In genomic region chr6:169092375-169092774, GRCh38 we compare ENCODE assay signal across 10 cellular contexts.
A peak's percentile ranks its signal among the peaks of the same experiment; 100 is the strongest.
DNase-seq lines count a peak whose midpoint lies in the region; ATAC-seq and TF ChIP-seq lines count a peak whose summit lies in the region.
"Had no signal": no experiment of that assay in that cellular context is flagged by ENCODE, and none has a peak within 500 bp of the region (broad histone marks: within the 10 kb centered on the region; RNA-seq: fewer than 3 reads in every experiment).

No MANE protein-coding gene starts in this region.

- H3K27me3 ChIP-seq in upper lobe of right lung = no peaks in the 10 kb centered on the region
- H3K27me3 ChIP-seq: foreskin keratinocyte had no signal

- H3K4me3 ChIP-seq in NB4 (ENCODE audit: low read depth, low read length) = no peak overlapping the region
- no peak overlapping the region for H3K4me3 ChIP-seq in upper lobe of right lung

- peak; percentile 24 for DNase-seq in NB4 (ENCODE audit: low read depth)
- peak; percentile 69 for DNase-seq in kidney glomerular epithelial cell (lab: John Stamatoyannopoulos, UW)
- no peak for DNase-seq in ecto neural progenitor cell (ENCODE audit: low spot score)
- DNase-seq in activated CD8-positive, alpha-beta memory T cell treated with anti-CD3 and anti-CD28 coated beads, Interleukin-2, amount 50 U/mL, for 4 hours = no peak
- no peak for DNase-seq in upper lobe of right lung
- DNase-seq: anterior cingulate cortex, foreskin keratinocyte, NCI-H2171 had no signal

- peaks cover 6% of the 10 kb centered on the region for H3K9me3 ChIP-seq in upper lobe of right lung

- no peaks in the 10 kb centered on the region for H3K4me1 ChIP-seq in upper lobe of right lung
- H3K4me1 ChIP-seq: foreskin keratinocyte had no signal

- no peak for TF ChIP-seq CTCF in NB4 (IDR thresholded peaks at IDR 0.05; ENCODE audit: low read depth, low read length)
- TF ChIP-seq CTCF in upper lobe of right lung (IDR thresholded peaks at IDR 0.05) = no peak

- no peak for TF ChIP-seq POLR2A in NB4 (IDR thresholded peaks at IDR 0.05; ENCODE audit: extremely low read depth, insufficient read length)

- no peaks in the 10 kb centered on the region for H3K36me3 ChIP-seq in upper lobe of right lung

- peak; percentile 85 for ATAC-seq in GM19025 (IDR thresholded peaks at IDR 0.05; ENCODE audit: low read depth, unreplicated experiment)
- ATAC-seq in HG02588 (IDR thresholded peaks at IDR 0.05; ENCODE audit: unreplicated experiment) = peak; percentile 78
- ATAC-seq in upper lobe of right lung = no peak
- ATAC-seq: foreskin keratinocyte had no signal

- H3K27ac ChIP-seq in upper lobe of right lung = no peak overlapping the region
- H3K27ac ChIP-seq: foreskin keratinocyte had no signal

- intact Hi-C loops in upper lobe of right lung (cut with DNase I) = no loop called here

Comparison
In these comparisons a context has a peak if more than half of its experiments do, and no peak if none do; other contexts are left out.
1. DNase-seq: peak in NB4 (single experiment) and kidney glomerular epithelial cell (single experiment); none in ecto neural progenitor cell (single experiment), activated CD8-positive, alpha-beta memory T cell treated with anti-CD3 and anti-CD28 coated beads, Interleukin-2, amount 50 U/mL, for 4 hours (single experiment) and upper lobe of right lung (single experiment).